Comparison of ENCODE assay signal across 8 cellular contexts in genomic region chr3:72487078-72487765, GRCh38. TPM values are rescaled to one million over a fixed set of nuclear protein-coding genes. Genes with fewer than 3 reads are reported as not detected.
DNase-seq lines count a peak whose midpoint lies in the region; ATAC-seq, FAIRE-seq and TF ChIP-seq lines count a peak whose summit lies in the region.

No MANE protein-coding gene starts in this region.

- no peaks in the 10 kb centered on the region for H3K9me3 ChIP-seq in kidney (ENCODE audit: control insufficient read depth in 1 of 2, low read length in 2 of 2)

- FAIRE-seq in kidney (lab: Jason Lieb, UNC) = no peak

- H3K27me3 Mint-ChIP-seq in HFFc6 (ENCODE audit: insufficient read depth) = peaks cover 5% of the 10 kb centered on the region; the same call in 1 of the 2 replicates
- H3K27me3 Mint-ChIP-seq in activated T-helper 17 cell treated with anti-CD3 and anti-CD28 coated beads, Interleukin-2, amount 50 U/mL, for 72 hours = no peaks in the 10 kb centered on the region

- no peaks in the 10 kb centered on the region for H3K36me3 ChIP-seq in kidney (ENCODE audit: control insufficient read depth in 1 of 2, insufficient read depth in 2 of 2, low read length in 2 of 2)

- H3K4me1 ChIP-seq in kidney (ENCODE audit: control insufficient read depth in 1 of 2, insufficient read depth in 1 of 2, low read depth in 1 of 2, low read length in 2 of 2) = peaks cover 3 to 7% of the 10 kb centered on the region in 2 donors

- intact Hi-C loops in kidney (cut with DNase I) = no loop called here

- H3K9me3 Mint-ChIP-seq in HFFc6 = no peaks in the 10 kb centered on the region
- H3K9me3 Mint-ChIP-seq in activated T-helper 17 cell treated with anti-CD3 and anti-CD28 coated beads, Interleukin-2, amount 50 U/mL, for 72 hours = peaks cover 4% of the 10 kb centered on the region

- in situ Hi-C loops in ACHN (cut with HindIII; ENCODE audit: low pct_ligation_motif_present, low pct_unique_long_range_greater_than_20kb, low sequenced_read_pairs) = no loop called here

- no peak overlapping the region for H3K4me3 ChIP-seq in kidney (ENCODE audit: low read length in 2 of 2)

- TF ChIP-seq CTCF in HFFc6 (IDR thresholded peaks at IDR 0.05) (no peak), kidney (IDR thresholded peaks at IDR 0.05; ENCODE audit: borderline replicate concordance, extremely low read depth, insufficient read depth) (no peak)

- peak overlapping the region; percentile 62 for H3K4me3 Mint-ChIP-seq in HFFc6
- peak overlapping the region; percentile 40 for H3K4me3 Mint-ChIP-seq in activated T-helper 17 cell treated with anti-CD3 and anti-CD28 coated beads, Interleukin-2, amount 50 U/mL, for 72 hours

- peak overlapping the region in 1 of 2 donors; percentile 61 for H3K9ac ChIP-seq in kidney (ENCODE audit: low read length in 2 of 2)

- H3K27ac ChIP-seq in kidney (ENCODE audit: low read depth in 2 of 2, low read length in 2 of 2) = no peak overlapping the region

- DNase-seq in ACHN (peak; percentile 92), HFFc6 (peak; percentile 82), kidney (peak; percentile 96), AML-193 (lab: John Stamatoyannopoulos, UW) (no peak)
- peak; percentile 58 to 74 for DNase-seq in stimulated activated CD8-positive, alpha-beta memory T cell treated with anti-CD3 and anti-CD28 coated beads, Interleukin-2, amount 100 ng/mL, for 48 hours (ENCODE audit: low read depth in 2 of 2)

- ATAC-seq in activated T-helper 17 cell treated with anti-CD3 and anti-CD28 coated beads, Interleukin-2, amount 50 U/mL, for 72 hours (replicated peaks) = peak; percentile 50
- ATAC-seq in GM19452 (IDR thresholded peaks at IDR 0.05; ENCODE audit: unreplicated experiment) = no peak
- ATAC-seq in GM21619 (IDR thresholded peaks at IDR 0.05; ENCODE audit: unreplicated experiment) = no peak

- H3K27ac Mint-ChIP-seq in HFFc6 = peak overlapping the region; percentile 57
- H3K27ac Mint-ChIP-seq in activated T-helper 17 cell treated with anti-CD3 and anti-CD28 coated beads, Interleukin-2, amount 50 U/mL, for 72 hours = peak overlapping the region; percentile 57

- peaks cover 73% of the 10 kb centered on the region for H3K4me1 Mint-ChIP-seq in HFFc6 (ENCODE audit: low read depth)
- peaks cover 38% of the 10 kb centered on the region for H3K4me1 Mint-ChIP-seq in activated T-helper 17 cell treated with anti-CD3 and anti-CD28 coated beads, Interleukin-2, amount 50 U/mL, for 72 hours

- no peaks in the 10 kb centered on the region for H3K36me3 Mint-ChIP-seq in HFFc6 (ENCODE audit: low read depth)
- no peaks in the 10 kb centered on the region for H3K36me3 Mint-ChIP-seq in activated T-helper 17 cell treated with anti-CD3 and anti-CD28 coated beads, Interleukin-2, amount 50 U/mL, for 72 hours (ENCODE audit: low read depth)

RNA-seq across cellular contexts. Expression of gene RYBP, which starts 40.8 kb away (rescaled TPM):
- 10 to 100 TPM in 2 of 6 experiments, 1 to 10 TPM in 4; 7.8 to 11.2 (median 9.5) TPM for total RNA-seq in HFFc6 (2021; fragmentation: NEBNext Ultra II Directional; extraction: Animal tissue kit (Norgen Biotek cat#: 25700))
- total RNA-seq in activated T-helper 17 cell treated with anti-CD3 and anti-CD28 coated beads, Interleukin-2, amount 50 U/mL, for 72 hours = 10 to 100 TPM; 24.1 to 41.3 TPM
- total RNA-seq in kidney = 19.9 TPM
- 8.5 TPM for polyA plus RNA-seq in kidney (ENCODE audit: insufficient read depth, low read depth, low replicate concordance)

Comparison
In these comparisons a context has a peak if more than half of its experiments do, and no peak if none do; other contexts are left out.
1. DNase-seq: peak in ACHN (single experiment), HFFc6 (single experiment), kidney (single experiment) and stimulated activated CD8-positive, alpha-beta memory T cell treated with anti-CD3 and anti-CD28 coated beads, Interleukin-2, amount 100 ng/mL, for 48 hours (2 of 2); none in AML-193 (0 of 2).